In the genomic region with DNA sequence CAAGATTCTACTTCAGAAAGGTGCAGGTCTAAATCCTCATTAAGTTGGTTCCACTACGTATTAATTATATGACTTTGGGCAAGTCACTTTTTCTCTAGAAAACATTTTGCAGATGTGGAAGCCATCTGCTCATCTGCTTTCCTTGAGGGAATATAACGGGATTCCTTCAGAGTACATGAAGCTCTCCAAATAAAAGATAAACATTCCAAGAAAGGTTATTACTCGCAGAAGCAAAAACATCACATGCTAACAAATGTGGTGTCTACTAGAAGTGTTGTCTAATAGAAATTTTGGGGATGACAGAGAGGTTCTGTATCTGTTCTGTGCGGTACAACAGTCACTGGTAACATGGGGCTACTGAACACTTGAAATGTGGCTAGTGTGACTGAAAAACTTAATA, we compare ENCODE assay signal across 17 cellular contexts.
DNase-seq lines count a peak whose midpoint lies in the region; ATAC-seq, FAIRE-seq and TF ChIP-seq lines count a peak whose summit lies in the region.
"Had no signal": no experiment of that assay in that cellular context is flagged by ENCODE, and none has a peak within 500 bp of the region (broad histone marks: within the 10 kb centered on the region; RNA-seq: fewer than 3 reads in every experiment).

No MANE protein-coding gene starts in this region.

- FAIRE-seq in D721Med (lab: Jason Lieb, UNC) = peak; percentile 35
- FAIRE-seq: G401.6, GM12891 had no signal

- H3K4me3 ChIP-seq in gastroesophageal sphincter = no peak overlapping the region
- H3K4me3 ChIP-seq in tibial nerve = no peak overlapping the region
- H3K4me3 ChIP-seq: BLaER1 treated with 17β-estradiol and CSF1 and Interleukin-3, amounts not matched to agents 10 nM and 100 nM had no signal

- TF ChIP-seq EP300 in gastroesophageal sphincter (IDR thresholded peaks at IDR 0.05) (no peak), tibial nerve (IDR thresholded peaks at IDR 0.05) (peak; percentile 14 to 54)

- peaks cover 13 to 87% (median 16%) of the 10 kb centered on the region in 3 donors for H3K4me1 ChIP-seq in gastroesophageal sphincter
- H3K4me1 ChIP-seq in tibial nerve = peaks cover 0 to 30% (median 2%) of the 10 kb centered on the region in 4 donors

- H3K27ac ChIP-seq in gastroesophageal sphincter = peak overlapping the region; percentile 23 to 68 (median 61)
- H3K27ac ChIP-seq in tibial nerve = peak overlapping the region in 3 of 4 donors; percentile 4 to 71 (median 6)
- H3K27ac ChIP-seq in caudate nucleus (ENCODE audit: low read depth, low read length) = no peak overlapping the region
- H3K27ac ChIP-seq: BLaER1 treated with 17β-estradiol and CSF1 and Interleukin-3, amounts not matched to agents 10 nM and 100 nM had no signal

- peaks cover 7% of the 10 kb centered on the region for H3K36me3 Mint-ChIP-seq in activated T-helper 17 cell treated with anti-CD3 and anti-CD28 coated beads, Interleukin-2, amount 50 U/mL, for 72 hours (ENCODE audit: low read depth)

- H3K4me1 Mint-ChIP-seq in activated T-helper 17 cell treated with anti-CD3 and anti-CD28 coated beads, Interleukin-2, amount 50 U/mL, for 72 hours = peaks cover 20% of the 10 kb centered on the region

- TF ChIP-seq CTCF in D721Med (IDR thresholded peaks at IDR 0.05; ENCODE audit: insufficient read depth, missing control alignments) (no peak), gastroesophageal sphincter (IDR thresholded peaks at IDR 0.05) (no peak), tibial nerve (IDR thresholded peaks at IDR 0.05) (no peak)

- no peak overlapping the region for H3K4me3 Mint-ChIP-seq in activated T-helper 17 cell treated with anti-CD3 and anti-CD28 coated beads, Interleukin-2, amount 50 U/mL, for 72 hours
- H3K4me3 Mint-ChIP-seq: CD4-positive, alpha-beta T cell; H9 had no signal

- WGBS in gastroesophageal sphincter (ENCODE audit: low coverage in 1 of 2), 2 donors = 39 to 41% methylated on average over 4 of the region's 4 CpGs
- 60 to 69% methylated on average over 4 of the region's 4 CpGs for WGBS in tibial nerve, 2 donors

- TF ChIP-seq POLR2A in gastroesophageal sphincter (IDR thresholded peaks at IDR 0.05) = no peak
- TF ChIP-seq POLR2A in tibial nerve (IDR thresholded peaks at IDR 0.05) = no peak

- DNase-seq in D721Med (ENCODE audit: insufficient read length, low spot score) = no peak
- no peak for DNase-seq in sciatic nerve (ENCODE audit: low spot score)
- DNase-seq in tibial nerve (ENCODE audit: low spot score in 2 of 2) = no peak
- DNase-seq in caudate nucleus (lab: John Stamatoyannopoulos, UW) = no peak
- DNase-seq: ACHN; CD4-positive, alpha-beta T cell; DMS153; DMS79 treated with DMSO at 0.1 percent for 48 hours; EL; GOT3; H9 had no signal

- H3K9me3 Mint-ChIP-seq in activated T-helper 17 cell treated with anti-CD3 and anti-CD28 coated beads, Interleukin-2, amount 50 U/mL, for 72 hours = no peaks in the 10 kb centered on the region
- H3K9me3 Mint-ChIP-seq: CD4-positive, alpha-beta T cell; H9 had no signal

- H3K27me3 ChIP-seq in gastroesophageal sphincter (no peaks in the 10 kb centered on the region), tibial nerve (no peaks in the 10 kb centered on the region)
- H3K27me3 ChIP-seq: BLaER1 treated with 17β-estradiol and CSF1 and Interleukin-3, amounts not matched to agents 10 nM and 100 nM had no signal

- intact Hi-C loops in sciatic nerve (cut with DNase I) = no loop called here

- H3K27me3 Mint-ChIP-seq in activated T-helper 17 cell treated with anti-CD3 and anti-CD28 coated beads, Interleukin-2, amount 50 U/mL, for 72 hours = no peaks in the 10 kb centered on the region
- H3K27me3 Mint-ChIP-seq: CD4-positive, alpha-beta T cell had no signal

- H3K27ac Mint-ChIP-seq in activated T-helper 17 cell treated with anti-CD3 and anti-CD28 coated beads, Interleukin-2, amount 50 U/mL, for 72 hours = no peak overlapping the region
- H3K27ac Mint-ChIP-seq: CD4-positive, alpha-beta T cell; H9 had no signal

- ATAC-seq in gastroesophageal sphincter (peak; percentile 22), sciatic nerve (peak; percentile 85), HG03139 (IDR thresholded peaks at IDR 0.05; ENCODE audit: unreplicated experiment) (no peak)
- ATAC-seq in activated T-helper 17 cell treated with anti-CD3 and anti-CD28 coated beads, Interleukin-2, amount 50 U/mL, for 72 hours (replicated peaks) = no peak

- H3K36me3 ChIP-seq in gastroesophageal sphincter (no peaks in the 10 kb centered on the region), tibial nerve (no peaks in the 10 kb centered on the region)
- H3K36me3 ChIP-seq: BLaER1 treated with 17β-estradiol and CSF1 and Interleukin-3, amounts not matched to agents 10 nM and 100 nM had no signal

- no peaks in the 10 kb centered on the region for H3K9me3 ChIP-seq in gastroesophageal sphincter
- H3K9me3 ChIP-seq in tibial nerve = no peaks in the 10 kb centered on the region
- H3K9me3 ChIP-seq: BLaER1 treated with 17β-estradiol and CSF1 and Interleukin-3, amounts not matched to agents 10 nM and 100 nM had no signal

Comparison
In these comparisons a context has a peak if more than half of its experiments do, and no peak if none do; other contexts are left out.
1. ATAC-seq: peak in gastroesophageal sphincter (single experiment) and sciatic nerve (single experiment); none in HG03139 (single experiment) and activated T-helper 17 cell treated with anti-CD3 and anti-CD28 coated beads, Interleukin-2, amount 50 U/mL, for 72 hours (single experiment).